8 cellular contexts compared by ENCODE assay signal in the genomic region with DNA sequence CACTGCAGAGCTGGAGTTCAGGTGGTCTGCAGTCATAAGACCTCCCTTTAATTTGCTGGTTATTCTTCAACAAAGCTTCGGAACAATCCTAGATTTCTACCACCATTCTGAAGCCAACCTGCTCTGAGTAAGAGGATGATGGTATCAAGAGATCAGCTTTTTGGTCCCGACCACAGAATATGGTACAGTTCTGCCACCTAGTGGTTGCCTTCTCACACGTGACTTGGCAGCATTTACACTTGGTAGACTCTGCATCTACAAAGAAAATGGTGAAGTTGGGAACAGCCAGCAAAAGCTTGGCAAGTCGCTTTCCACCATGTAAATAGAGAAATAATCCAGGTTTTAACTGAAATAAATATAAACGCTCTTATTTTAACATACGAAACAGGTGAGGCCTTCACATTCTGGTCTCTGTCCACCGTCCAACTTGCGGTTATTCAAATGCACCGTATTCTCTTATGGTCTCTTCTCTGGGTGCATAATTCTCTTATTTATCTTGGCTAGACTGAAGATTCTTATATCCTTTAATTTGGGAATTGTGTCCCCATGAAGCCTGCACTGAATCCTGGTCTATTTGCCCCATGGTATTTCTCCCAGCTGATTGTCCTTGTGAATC.
DNase-seq lines count a peak whose midpoint lies in the region; ATAC-seq, FAIRE-seq and TF ChIP-seq lines count a peak whose summit lies in the region.

No MANE protein-coding gene starts in this region.

- H4K20me1 ChIP-seq in MM.1S (ENCODE audit: insufficient read depth, low read length) = no peaks in the 10 kb centered on the region
- no peaks in the 10 kb centered on the region for H4K20me1 ChIP-seq in keratinocyte (ENCODE audit: control insufficient read depth, extremely low read depth, insufficient read depth, low read length)

- WGBS in body of pancreas, 2 donors = 43 to 47% methylated on average over 9 of the region's 9 CpGs

- intact Hi-C loops in body of pancreas (cut with DNase I) = no loop called here

- H3K27me3 ChIP-seq in MM.1S (replicated peaks; ENCODE audit: insufficient read depth, low read length) (no peaks in the 10 kb centered on the region), body of pancreas (no peaks in the 10 kb centered on the region), keratinocyte (ENCODE audit: control insufficient read depth, extremely low read depth, insufficient read depth, low read length) (no peaks in the 10 kb centered on the region)

- H3K9me1 ChIP-seq in keratinocyte (ENCODE audit: control insufficient read depth, extremely low read depth, insufficient read depth, low read length) = no peaks in the 10 kb centered on the region

- H3K9me3 ChIP-seq in MM.1S (replicated peaks; ENCODE audit: insufficient read depth, low read length) = no peaks in the 10 kb centered on the region
- no peaks in the 10 kb centered on the region for H3K9me3 ChIP-seq in body of pancreas
- no peaks in the 10 kb centered on the region for H3K9me3 ChIP-seq in keratinocyte (ENCODE audit: control insufficient read depth, low read depth, low read length)

- no peak overlapping the region for H3K4me2 ChIP-seq in MM.1S (ENCODE audit: low read depth, low read length)
- no peak overlapping the region for H3K4me2 ChIP-seq in keratinocyte (ENCODE audit: control insufficient read depth, extremely low read depth, insufficient read depth, low read depth, low read length)

- no peak for FAIRE-seq in keratinocyte (lab: Jason Lieb, UNC)

- no peak overlapping the region for H3K9ac ChIP-seq in MM.1S (ENCODE audit: low read length)
- H3K9ac ChIP-seq in keratinocyte (ENCODE audit: control insufficient read depth, extremely low read depth, insufficient read depth, low read length) = no peak overlapping the region

- TF ChIP-seq CTCF in AG04449 (IDR thresholded peaks at IDR 0.05; ENCODE audit: insufficient read depth, low read length, missing control alignments) (peak; percentile 37), GM12874 (IDR thresholded peaks at IDR 0.05; ENCODE audit: insufficient read depth, low read depth, low read length) (peak; percentile 76), MM.1S (IDR thresholded peaks at IDR 0.05; ENCODE audit: low read length) (peak; percentile 81), body of pancreas (IDR thresholded peaks at IDR 0.05) (peak; percentile 34 to 86 (median 72)), keratinocyte (optimal IDR thresholded peaks at IDR 0.05 in 1 of 3, IDR thresholded peaks at IDR 0.05 in 1 of 3, conservative IDR thresholded peaks at IDR 0.05 in 1 of 3; ENCODE audit: extremely low read depth in 1 of 3, insufficient read depth in 2 of 3, low read length in 3 of 3) (peak; percentile 60 to 83 (median 73))

- dilution Hi-C loops in keratinocyte (cut with MboI; ENCODE audit: extremely low pct_ligation_motif_present, low sequenced_read_pairs) = loop anchor here (25.0 kb wide), 1 partner anchor 582 kb away; no protein-coding TSS in a partner anchor

- H3K4me1 ChIP-seq in MM.1S (ENCODE audit: low read length) (no peaks in the 10 kb centered on the region), body of pancreas (no peaks in the 10 kb centered on the region), keratinocyte (ENCODE audit: control insufficient read depth, extremely low read depth, insufficient read depth, low read length) (no peaks in the 10 kb centered on the region)

- ATAC-seq in HG02588 (IDR thresholded peaks at IDR 0.05; ENCODE audit: unreplicated experiment) (peak; percentile 98), body of pancreas (peak; percentile 90)

- H3K27ac ChIP-seq in MM.1S (ENCODE audit: low read length) (no peak overlapping the region), body of pancreas (no peak overlapping the region), keratinocyte (ENCODE audit: control insufficient read depth, insufficient read depth, low read length) (no peak overlapping the region)

- H3F3A ChIP-seq in MM.1S (ENCODE audit: insufficient read depth, low read length) = no peaks in the 10 kb centered on the region

- POLR2A ChIA-PET in AG04449 (lab: Yijun Ruan, JAX) = no interaction called here

- no peaks in the 10 kb centered on the region for H3K9me2 ChIP-seq in MM.1S (replicated peaks; ENCODE audit: insufficient read depth, low read length)

- H3K36me3 ChIP-seq in MM.1S (replicated peaks; ENCODE audit: insufficient read depth, low read length) (no peaks in the 10 kb centered on the region), body of pancreas (replicated peaks in 1 of 2; ENCODE audit: insufficient read depth in 1 of 2, low read depth in 2 of 2) (no peaks in the 10 kb centered on the region), keratinocyte (ENCODE audit: control insufficient read depth in 2 of 2, extremely low read depth in 1 of 2, insufficient read depth in 2 of 2, low read length in 2 of 2) (no peaks in the 10 kb centered on the region)

- CTCF ChIA-PET in AG04449 (lab: Yijun Ruan, JAX) = interaction anchor here (1.3 kb wide), 1 partner anchor 580 kb away, joined by 7 read pairs; no protein-coding TSS in a partner anchor

- TF ChIP-seq POLR2A in body of pancreas (IDR thresholded peaks at IDR 0.05) = no peak

- H3K79me2 ChIP-seq in MM.1S (ENCODE audit: low read length) (no peaks in the 10 kb centered on the region), keratinocyte (ENCODE audit: control insufficient read depth, insufficient read depth, low read length) (no peaks in the 10 kb centered on the region)

- H3K4me3 ChIP-seq in AG04449 (ENCODE audit: low read depth, low read length) = no peak overlapping the region
- H3K4me3 ChIP-seq in MM.1S (ENCODE audit: low read length) = no peak overlapping the region
- no peak overlapping the region for H3K4me3 ChIP-seq in body of pancreas
- no peak overlapping the region for H3K4me3 ChIP-seq in keratinocyte (ENCODE audit: control insufficient read depth in 2 of 3, extremely low read depth in 1 of 3, insufficient read depth in 2 of 3, low read depth in 1 of 3, low read length in 3 of 3)

- no peak for DNase-seq in AG04449 (ENCODE audit: low read depth, low spot score)
- peak; percentile 80 for DNase-seq in MM.1S
- DNase-seq in RKO (ENCODE audit: low spot score) = peak; percentile 86
- peak; percentile 69 to 79 (median 72) for DNase-seq in body of pancreas
- peak; percentile 25 for DNase-seq in keratinocyte (ENCODE audit: low read depth, low spot score)
- DNase-seq in stimulated activated CD4-positive, alpha-beta T cell treated with anti-CD3 and anti-CD28 coated beads, TNF-alpha, amount 100 ng/mL, for 24 hours (ENCODE audit: low read depth in 3 of 3) = peak; percentile 1 to 28 (median 1)

- no peak overlapping the region for H2AFZ ChIP-seq in MM.1S (ENCODE audit: low read length)
- no peak overlapping the region for H2AFZ ChIP-seq in keratinocyte (ENCODE audit: control insufficient read depth, low read length)
